In the genomic region with DNA sequence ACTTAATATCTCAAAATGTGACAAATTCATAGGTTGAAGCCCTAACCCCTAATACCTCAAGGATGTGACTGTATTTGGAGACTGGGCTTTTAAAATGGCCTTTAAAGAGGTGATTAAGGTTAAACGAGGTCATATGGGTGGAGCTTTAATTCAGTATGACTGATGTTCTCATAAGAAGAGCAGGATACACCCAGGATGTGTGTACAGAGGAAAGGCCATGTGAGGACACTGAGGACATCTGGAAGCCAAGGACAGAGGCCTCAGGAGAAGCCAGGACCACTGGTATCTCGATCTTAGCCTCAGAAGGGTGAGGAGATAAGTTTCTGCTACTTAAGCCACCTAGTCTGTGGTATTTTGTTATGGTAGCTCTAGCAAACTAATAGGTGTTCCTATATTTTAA, we compare ENCODE assay signal across 16 cellular contexts. TPM values are rescaled to one million over a fixed set of nuclear protein-coding genes. Genes with fewer than 3 reads are reported as not detected.
"Had no signal": no experiment of that assay in that cellular context is flagged by ENCODE, and none has a peak within 500 bp of the region (broad histone marks: within the 10 kb centered on the region; RNA-seq: fewer than 3 reads in every experiment).

No MANE protein-coding gene starts in this region.

- H3K27ac ChIP-seq: body of pancreas, dorsolateral prefrontal cortex, tibial nerve had no signal

- DNase-seq: activated CD4-positive, alpha-beta T cell treated with anti-CD3 and anti-CD28 coated beads, Interleukin-2, amount 10 ng/mL, durations not matched to agents 24 days and 14 days; activated CD8-positive, alpha-beta T cell treated with anti-CD3 and anti-CD28 coated beads, Interleukin-2, amount 10 ng/mL, durations not matched to agents 7 days and 5 days; activated naive CD4-positive, alpha-beta T cell treated with Interleukin-2 at 50 U/mL for 16 hours; activated naive CD8-positive, alpha-beta T cell treated with anti-CD3 and anti-CD28 coated beads, Interleukin-2, amount 10 ng/mL, durations not matched to agents 7 days and 5 days; activated T-cell treated with anti-CD3 and anti-CD28 coated beads, Interleukin-2, amount 50 U/mL, for 24 hours; body of pancreas; central memory CD4-positive, alpha-beta T cell; dorsolateral prefrontal cortex; hippocampal formation; stimulated activated CD4-positive, alpha-beta T cell treated with anti-CD3 and anti-CD28 coated beads, Interleukin-2, amount 100 ng/mL, for 24 hours; stimulated activated naive CD4-positive, alpha-beta T cell treated with Interleukin-2 at 50 U/mL for 16 hours; substantia nigra had no signal

- H3K27me3 ChIP-seq: body of pancreas, tibial nerve had no signal

- H3K36me3 ChIP-seq: tibial nerve had no signal

- ATAC-seq: activated CD8-positive, alpha-beta T cell treated with anti-CD3 and anti-CD28 coated beads, Interleukin-2, amount 10 ng/mL, durations not matched to agents 7 days and 5 days; body of pancreas; left lobe of liver had no signal

- H3K9me3 ChIP-seq: body of pancreas, tibial nerve had no signal

- H3K4me1 ChIP-seq: body of pancreas had no signal

- H3K4me3 ChIP-seq: body of pancreas, dorsolateral prefrontal cortex, tibial nerve had no signal

RNA-seq across cellular contexts. Expression of gene SHISA3, which starts 49.0 kb away (rescaled TPM):
- total RNA-seq: osteoblast had no signal
- polyA plus RNA-seq: keratinocyte had no signal
